ENCODE assay signal across 10 cellular contexts in the genomic region with DNA sequence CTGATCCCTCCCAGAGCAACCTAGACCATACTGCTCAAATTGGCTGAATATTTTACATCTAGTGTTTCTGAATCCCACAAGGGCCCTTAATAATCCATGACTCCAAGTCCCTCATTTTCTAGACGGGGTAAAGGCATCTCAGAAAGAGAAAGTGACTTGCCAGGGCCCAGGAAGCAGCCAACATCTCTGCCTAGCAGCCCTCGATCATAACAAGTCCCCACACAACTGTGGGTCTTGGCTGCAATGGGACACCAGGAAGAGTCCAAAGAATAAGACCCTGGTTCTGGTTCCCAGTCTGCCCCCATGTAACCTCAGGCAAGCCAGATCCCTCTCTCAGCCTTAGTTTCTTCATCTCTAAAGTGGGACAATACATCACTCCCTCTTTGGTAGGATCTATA. TPM values are rescaled to one million over a fixed set of nuclear protein-coding genes. Genes with fewer than 3 reads are reported as not detected.
DNase-seq lines count a peak whose midpoint lies in the region; ATAC-seq and TF ChIP-seq lines count a peak whose summit lies in the region.
"Had no signal": no experiment of that assay in that cellular context is flagged by ENCODE, and none has a peak within 500 bp of the region (broad histone marks: within the 10 kb centered on the region; RNA-seq: fewer than 3 reads in every experiment).

No MANE protein-coding gene starts in this region.

- CTCF ChIA-PET in CD4-positive, alpha-beta T cell (lab: Charles Lee), result interaction anchor here (1.1 to 4.5 kb wide), 4 partner anchors 9 to 25 kb away, joined by 3 to 34 read pairs (median 12); no protein-coding TSS in a partner anchor
- CTCF ChIA-PET in MCF 10A (lab: Yijun Ruan, JAX), result interaction anchor here (0.6 to 8.7 kb wide), 7 partner anchors 14 to 146 kb away, joined by 3 to 112 read pairs (median 3); no protein-coding TSS in a partner anchor

- H3K4me2 ChIP-seq in OCI-LY3 (ENCODE audit: low read length), result peak overlapping the region; percentile 28; the same call in 1 of the 2 replicates
- H3K4me2 ChIP-seq in parathyroid adenoma (ENCODE audit: low read length), result peak overlapping the region; percentile 20

- H3K4me1 ChIP-seq in OCI-LY3 (ENCODE audit: low read length) (peaks cover 63% of the 10 kb centered on the region), esophagus (ENCODE audit: control insufficient read depth in 2 of 2, insufficient read depth in 2 of 2, low read length in 1 of 2) (peaks cover 0 to 8% of the 10 kb centered on the region in 2 donors), parathyroid adenoma (peaks cover 30% of the 10 kb centered on the region)

- H3K27ac Mint-ChIP-seq in CD4-positive, alpha-beta T cell, result peak overlapping the region; percentile 91
- H3K27ac Mint-ChIP-seq in MCF 10A (ENCODE audit: low read depth, unreplicated experiment), result no peak overlapping the region

- H3K4me3 Mint-ChIP-seq in CD4-positive, alpha-beta T cell, result peak overlapping the region; percentile 58
- H3K4me3 Mint-ChIP-seq in MCF 10A (ENCODE audit: unreplicated experiment), result no peak overlapping the region

- H3K36me3 ChIP-seq in OCI-LY3 (replicated peaks; ENCODE audit: low read depth, low read length) (no peaks in the 10 kb centered on the region), esophagus (ENCODE audit: control insufficient read depth in 2 of 2, insufficient read depth in 2 of 2, low read length in 1 of 2) (no peaks in the 10 kb centered on the region), parathyroid adenoma (ENCODE audit: control insufficient read depth, insufficient read depth, low read length) (no peaks in the 10 kb centered on the region)

- intact Hi-C loops in CD4-positive, alpha-beta T cell (cut with DNase I, micrococcal nuclease), result no loop called here
- intact Hi-C loops in MCF 10A (cut with micrococcal nuclease), result no loop called here

- H3K4me3 ChIP-seq in OCI-LY3 (ENCODE audit: low read length) (no peak overlapping the region), esophagus (ENCODE audit: low read depth in 1 of 2, low read length in 2 of 2) (no peak overlapping the region), parathyroid adenoma (ENCODE audit: low read depth, low read length) (no peak overlapping the region)

- no peaks in the 10 kb centered on the region for H3K79me2 ChIP-seq in OCI-LY3 (ENCODE audit: low read length)
- peaks cover 63% of the 10 kb centered on the region for H3K79me2 ChIP-seq in parathyroid adenoma

- H3K9ac ChIP-seq in OCI-LY3 (ENCODE audit: low read length) (0 out of 2 replicates have a peak overlapping the region, but pooled peaks have one; percentile 34), parathyroid adenoma (no peak overlapping the region)

- H3K36me3 Mint-ChIP-seq in CD4-positive, alpha-beta T cell (ENCODE audit: low read depth), result peaks cover 57% of the 10 kb centered on the region
- H3K36me3 Mint-ChIP-seq in MCF 10A (ENCODE audit: insufficient read depth, unreplicated experiment), result no peaks in the 10 kb centered on the region

- no peak for DNase-seq in CD4-positive, alpha-beta T cell
- DNase-seq in GF-D8 (lab: John Stamatoyannopoulos, UW), result no peak
- DNase-seq in NCI-H345 (lab: John Stamatoyannopoulos, UW), result no peak
- no peak for DNase-seq in MCF 10A (ENCODE audit: unreplicated experiment)
- DNase-seq in NCI-H510A treated with DMSO at 0.1 percent for 48 hours (lab: John Stamatoyannopoulos, UW), result no peak
- DNase-seq: activated CD4-positive, CD25-positive, alpha-beta regulatory T cell; NCI-H526 treated with DMSO at 0.1 percent for 48 hours had no signal

- no peaks in the 10 kb centered on the region for H3K27me3 ChIP-seq in CD4-positive, alpha-beta T cell (ENCODE audit: control insufficient read depth, insufficient read depth, low read length)
- no peaks in the 10 kb centered on the region for H3K27me3 ChIP-seq in OCI-LY3 (ENCODE audit: low read depth, low read length)
- no peaks in the 10 kb centered on the region for H3K27me3 ChIP-seq in esophagus (ENCODE audit: control insufficient read depth in 1 of 2, insufficient read depth in 2 of 2, low read length in 2 of 2)
- H3K27me3 ChIP-seq in parathyroid adenoma (ENCODE audit: control insufficient read depth, insufficient read depth, low read length), result no peaks in the 10 kb centered on the region

- H2AFZ ChIP-seq in OCI-LY3 (ENCODE audit: low read depth, low read length) (peak overlapping the region; percentile 93), parathyroid adenoma (peak overlapping the region; percentile 57)

- peak overlapping the region; percentile 89 for H3K27ac ChIP-seq in CD4-positive, alpha-beta T cell (ENCODE audit: low read depth, low read length)
- H3K27ac ChIP-seq in OCI-LY3 (ENCODE audit: low read length) (no peak overlapping the region), esophagus (ENCODE audit: low read depth in 2 of 2, low read length in 1 of 2) (peak overlapping the region; percentile 66), parathyroid adenoma (peak overlapping the region; percentile 81)

- no peak for ATAC-seq in CD4-positive, alpha-beta T cell (ENCODE audit: poor library complexity)

- H3K9me3 ChIP-seq in CD4-positive, alpha-beta T cell (ENCODE audit: control insufficient read depth, low read length), result no peaks in the 10 kb centered on the region
- H3K9me3 ChIP-seq in OCI-LY3 (ENCODE audit: insufficient read depth, low read length), result no peaks in the 10 kb centered on the region
- no peaks in the 10 kb centered on the region for H3K9me3 ChIP-seq in esophagus (ENCODE audit: control insufficient read depth in 2 of 2, insufficient read depth in 1 of 2, low read depth in 1 of 2, low read length in 1 of 2)
- no peaks in the 10 kb centered on the region for H3K9me3 ChIP-seq in parathyroid adenoma (ENCODE audit: control insufficient read depth, low read length)

- H3K4me1 Mint-ChIP-seq in CD4-positive, alpha-beta T cell (ENCODE audit: low read depth), result peaks cover 98% of the 10 kb centered on the region
- peaks cover 4% of the 10 kb centered on the region for H3K4me1 Mint-ChIP-seq in MCF 10A (ENCODE audit: insufficient read depth, unreplicated experiment)

- POLR2A ChIA-PET in CD4-positive, alpha-beta T cell (lab: Charles Lee), result interaction anchor here (0.7 to 3.7 kb wide), 10 partner anchors 10 to 304 kb away, joined by 3 to 41 read pairs (median 8); a partner anchor contains a TSS
- POLR2A ChIA-PET in MCF 10A (lab: Yijun Ruan, JAX), result interaction anchor here (1.2 kb wide), 1 partner anchor 13 kb away, joined by 3 read pairs; no protein-coding TSS in a partner anchor

- no peaks in the 10 kb centered on the region for H3K9me3 Mint-ChIP-seq in CD4-positive, alpha-beta T cell
- H3K9me3 Mint-ChIP-seq in MCF 10A (ENCODE audit: unreplicated experiment), result no peaks in the 10 kb centered on the region

- no peak for TF ChIP-seq CTCF in CD4-positive, alpha-beta T cell (IDR thresholded peaks at IDR 0.05)
- no peak for TF ChIP-seq CTCF in OCI-LY3 (IDR thresholded peaks at IDR 0.05; ENCODE audit: low read depth, low read length)
- TF ChIP-seq CTCF in parathyroid adenoma (IDR thresholded peaks at IDR 0.05), result no peak
- no peak for TF ChIP-seq CTCF in MCF 10A (IDR thresholded peaks at IDR 0.05; ENCODE audit: unreplicated experiment)

- H3K27me3 Mint-ChIP-seq in CD4-positive, alpha-beta T cell, result no peaks in the 10 kb centered on the region
- H3K27me3 Mint-ChIP-seq in MCF 10A (ENCODE audit: insufficient read depth, unreplicated experiment), result no peaks in the 10 kb centered on the region

- WGBS in esophagus, 2 donors, result 34 to 48% methylated on average over 2 of the region's 2 CpGs

- no peaks in the 10 kb centered on the region for H4K20me1 ChIP-seq in OCI-LY3 (ENCODE audit: insufficient read depth, low read length)

- no TSS peak for BruUV-seq in MCF 10A (replicated peaks; lab: Mats Ljungman, UMichigan)

RNA-seq across cellular contexts. Expression of a gene that starts 6.3 kb away (rescaled TPM):
- total RNA-seq in CD4-positive, alpha-beta T cell, result 100 to 1,000 TPM; 108 to 130 TPM
- 10 to 100 TPM; 10.7 to 23.2 TPM for polyA plus RNA-seq in esophagus
- total RNA-seq in MCF 10A (2022), result 2.6 TPM in 2 replicates

Comparison
In these comparisons a context has a peak if more than half of its experiments do, and no peak if none do; other contexts are left out.
1. RNA of a gene that starts 6.3 kb away (total RNA-seq): 108 to 130 TPM in CD4-positive, alpha-beta T cell; 2.6 TPM in MCF 10A; every median in the first group is over 10 times any median in the second.